ENCODE assay signal across 18 cellular contexts in genomic region chr4:138233313-138233712, GRCh38. TPM values are rescaled to one million over a fixed set of nuclear protein-coding genes. Genes with fewer than 3 reads are reported as not detected.
DNase-seq lines count a peak whose midpoint lies in the region; ATAC-seq, FAIRE-seq and TF ChIP-seq lines count a peak whose summit lies in the region.
"Had no signal": no experiment of that assay in that cellular context is flagged by ENCODE, and none has a peak within 500 bp of the region (broad histone marks: within the 10 kb centered on the region; RNA-seq: fewer than 3 reads in every experiment).

No MANE protein-coding gene starts in this region.

- H3K36me3 ChIP-seq in breast epithelium (no peaks in the 10 kb centered on the region), IMR-90 (ENCODE audit: control insufficient read depth, insufficient read depth, low read length) (peaks cover 14% of the 10 kb centered on the region), K562 (ENCODE audit: control insufficient read depth, insufficient read depth, low read length) (peaks cover 56% of the 10 kb centered on the region), spleen (no peaks in the 10 kb centered on the region)
- no peaks in the 10 kb centered on the region for H3K36me3 ChIP-seq in CD8-positive, alpha-beta T cell (ENCODE audit: insufficient read depth, low read length)

- H3K9me3 Mint-ChIP-seq in MCF 10A (ENCODE audit: unreplicated experiment) = no peaks in the 10 kb centered on the region
- no peaks in the 10 kb centered on the region for H3K9me3 Mint-ChIP-seq in CD8-positive, alpha-beta T cell

- no peak for TF ChIP-seq EP300 in K562 (IDR thresholded peaks at IDR 0.05; ENCODE audit: low read length)

- no peaks in the 10 kb centered on the region for H3K27me3 Mint-ChIP-seq in MCF 10A (ENCODE audit: insufficient read depth, unreplicated experiment)
- H3K27me3 Mint-ChIP-seq in CD8-positive, alpha-beta T cell (ENCODE audit: low read depth) = no peaks in the 10 kb centered on the region
- H3K27me3 Mint-ChIP-seq: B cell; CD8-positive, alpha-beta memory T cell had no signal

- TF ChIP-seq RAD21 in IMR-90 (IDR thresholded peaks at IDR 0.05; ENCODE audit: low read length) (no peak), K562 (CRISPR knock-in tag; conservative IDR thresholded peaks at IDR 0.05 in 1 of 2, IDR thresholded peaks at IDR 0.05 in 1 of 2) (no peak)

- no peaks in the 10 kb centered on the region for H3K4me1 ChIP-seq in breast epithelium
- H3K4me1 ChIP-seq in IMR-90 (ENCODE audit: control insufficient read depth, insufficient read depth, low read length) = peaks cover 7% of the 10 kb centered on the region
- H3K4me1 ChIP-seq in K562 (replicated peaks in 1 of 2; ENCODE audit: control insufficient read depth in 2 of 2, insufficient read depth in 2 of 2, low read length in 2 of 2) = peaks cover 0 to 15% of the 10 kb centered on the region in 2 experiments; a peak in 2 of 5 replicates
- H3K4me1 ChIP-seq in spleen = peaks cover 0 to 10% (median 3%) of the 10 kb centered on the region in 6 donors
- no peaks in the 10 kb centered on the region for H3K4me1 ChIP-seq in CD8-positive, alpha-beta T cell (ENCODE audit: insufficient read depth, low read length)

- CTCF ChIA-PET in MCF 10A (lab: Yijun Ruan, JAX) = interaction anchor here (1.1 to 1.4 kb wide), 2 partner anchors 26 to 39 kb away, joined by 3 to 7 read pairs; no protein-coding TSS in a partner anchor
- CTCF ChIA-PET in IMR-90 (lab: Yijun Ruan, JAX) = no interaction called here
- CTCF ChIA-PET in K562 (lab: Yijun Ruan, JAX; ENCODE audit: low intra/inter-chr PET ratio) = no interaction called here
- CTCF ChIA-PET in CD8-positive, alpha-beta T cell (lab: Charles Lee) = no interaction called here

- H3K9ac ChIP-seq in IMR-90 (ENCODE audit: low read depth, low read length) = no peak overlapping the region
- no peak overlapping the region for H3K9ac ChIP-seq in K562 (ENCODE audit: insufficient read depth in 1 of 2, low read depth in 2 of 2, low read length in 2 of 2)
- H3K9ac ChIP-seq: BLaER1 treated with 17β-estradiol and CSF1 and Interleukin-3, amounts not matched to agents 10 nM and 100 nM; GM23248 had no signal

- dilution Hi-C loops in IMR-90 (cut with HindIII; ENCODE audit: low sequenced_read_pairs, unreplicated experiment) = no loop called here

- no peaks in the 10 kb centered on the region for H3K27me3 ChIP-seq in breast epithelium
- H3K27me3 ChIP-seq in IMR-90 (ENCODE audit: control insufficient read depth, insufficient read depth, low read length) = no peaks in the 10 kb centered on the region
- no peaks in the 10 kb centered on the region for H3K27me3 ChIP-seq in K562 (ENCODE audit: control insufficient read depth in 2 of 2, insufficient read depth in 2 of 2, low read length in 2 of 2)
- no peaks in the 10 kb centered on the region for H3K27me3 ChIP-seq in spleen (replicated peaks in 1 of 7)
- H3K27me3 ChIP-seq in CD8-positive, alpha-beta T cell (ENCODE audit: insufficient read depth, low read length) = no peaks in the 10 kb centered on the region
- H3K27me3 ChIP-seq: BLaER1 treated with 17β-estradiol and CSF1 and Interleukin-3, amounts not matched to agents 10 nM and 100 nM had no signal

- no peak overlapping the region for H3K4me3 Mint-ChIP-seq in MCF 10A (ENCODE audit: unreplicated experiment)
- H3K4me3 Mint-ChIP-seq in CD8-positive, alpha-beta T cell = no peak overlapping the region
- H3K4me3 Mint-ChIP-seq: B cell; CD8-positive, alpha-beta memory T cell had no signal

- H3K23ac ChIP-seq in IMR-90 (ENCODE audit: low read depth, low read length) = no peak overlapping the region

- FAIRE-seq in K562 (lab: Jason Lieb, UNC) = no peak
- FAIRE-seq: D721Med, GM12892, GM18507 had no signal

- POLR2A ChIA-PET in MCF 10A (lab: Yijun Ruan, JAX) = interaction anchor here (1.2 to 7.8 kb wide), 4 partner anchors 9 to 45 kb away, joined by 3 to 40 read pairs (median 6); partner anchors contain the start of gene SLC7A11
- POLR2A ChIA-PET in IMR-90 (lab: Charles Lee; ENCODE audit: unreplicated experiment) = no interaction called here
- POLR2A ChIA-PET in K562 (lab: Yijun Ruan, JAX) = interaction anchor here (0.7 to 5.5 kb wide), 5 partner anchors 10 to 718 kb away, joined by 3 to 40 read pairs (median 3); partner anchors contain the start of gene SLC7A11
- POLR2A ChIA-PET in CD8-positive, alpha-beta T cell (lab: Charles Lee) = no interaction called here

- H3K56ac ChIP-seq in IMR-90 (ENCODE audit: extremely low read depth, insufficient read depth, low read length) = no peak overlapping the region

- no peak for TF ChIP-seq POLR2A in breast epithelium (IDR thresholded peaks at IDR 0.05)
- TF ChIP-seq POLR2A in IMR-90 (IDR thresholded peaks at IDR 0.05; ENCODE audit: low read depth, low read length) = no peak
- TF ChIP-seq POLR2A in K562 (conservative IDR thresholded peaks at IDR 0.05) = peak; percentile 53; the same call in 1 of the 2 replicates
- no peak for TF ChIP-seq POLR2A in spleen (IDR thresholded peaks at IDR 0.05)

- intact Hi-C loops in MCF 10A (cut with micrococcal nuclease) (no loop called here), breast epithelium (cut with DNase I; ENCODE audit: low total_unique reads) (no loop called here), IMR-90 (cut with micrococcal nuclease) (no loop called here), K562 (cut with micrococcal nuclease) (no loop called here), spleen (cut with DNase I; ENCODE audit: low total_unique reads) (no loop called here)
- intact Hi-C loops in CD8-positive, alpha-beta T cell (cut with DNase I, micrococcal nuclease) = no loop called here

- in situ Hi-C loops in IMR-90 (cut with MboI; ENCODE audit: low sequenced_read_pairs) (no loop called here), K562 (cut with MboI) (no loop called here)

- peak overlapping the region; percentile 81 for H2BK120ac ChIP-seq in IMR-90 (ENCODE audit: low read depth, low read length)

- no peak overlapping the region for H3K27ac ChIP-seq in breast epithelium
- H3K27ac ChIP-seq in IMR-90 (ENCODE audit: insufficient read depth, low read length) = peak overlapping the region; percentile 40; the same call in 1 of the 2 replicates
- H3K27ac ChIP-seq in K562 (ENCODE audit: extremely low read depth, low read depth, low read length) = no peak overlapping the region
- no peak overlapping the region for H3K27ac ChIP-seq in spleen
- H3K27ac ChIP-seq in CD8-positive, alpha-beta T cell (ENCODE audit: low read depth, low read length) = no peak overlapping the region
- H3K27ac ChIP-seq: 22Rv1; BLaER1 treated with 17β-estradiol and CSF1 and Interleukin-3, amounts not matched to agents 10 nM and 100 nM had no signal

- peak overlapping the region; percentile 85; the same call in 1 of the 3 replicates for H2BK15ac ChIP-seq in IMR-90 (ENCODE audit: low read depth, low read length)

- BruUV-seq in MCF 10A (replicated peaks; lab: Mats Ljungman, UMichigan) = no TSS peak
- no TSS peak for BruUV-seq in IMR-90 (replicated peaks; lab: Mats Ljungman, UMichigan)
- no TSS peak for BruUV-seq in K562 (replicated peaks; lab: Mats Ljungman, UMichigan)

- ATAC-seq in IMR-90 (ENCODE audit: low read depth) = no peak
- ATAC-seq in K562 = no peak
- no peak for ATAC-seq in CD8-positive, alpha-beta T cell

- 97% methylated on average over 6 of the region's 9 CpGs; no CpG with 5 or more reads in 1 of the 2 experiments for WGBS in IMR-90 (ENCODE audit: extremely low coverage in 2 of 2, insufficient read length in 1 of 2), 2 experiments
- 93% methylated on average over 9 of the region's 9 CpGs for WGBS in K562 (ENCODE audit: insufficient coverage, low coverage, missing lambda C conversion rate)
- WGBS in spleen, 5 donors = 86 to 99% (median 88%) methylated on average over 9 of the region's 9 CpGs

- H3K4me2 ChIP-seq in IMR-90 (ENCODE audit: low read depth, low read length) (no peak overlapping the region), K562 (ENCODE audit: insufficient read depth, low read length) (no peak overlapping the region)
- H3K4me2 ChIP-seq: BLaER1 treated with 17β-estradiol and CSF1 and Interleukin-3, amounts not matched to agents 10 nM and 100 nM had no signal

- 0 out of 2 replicates have a peak overlapping the region, but pooled peaks have one; percentile 50 for H3K14ac ChIP-seq in IMR-90 (replicated peaks; ENCODE audit: low read depth, low read length)

- H3K4me1 Mint-ChIP-seq in MCF 10A (ENCODE audit: insufficient read depth, unreplicated experiment) = peaks cover 33% of the 10 kb centered on the region
- no peaks in the 10 kb centered on the region for H3K4me1 Mint-ChIP-seq in CD8-positive, alpha-beta T cell (ENCODE audit: low read depth)
- H3K4me1 Mint-ChIP-seq: B cell; CD8-positive, alpha-beta memory T cell had no signal

- peaks cover 54% of the 10 kb centered on the region for H3K36me3 Mint-ChIP-seq in MCF 10A (ENCODE audit: insufficient read depth, unreplicated experiment)
- no peaks in the 10 kb centered on the region for H3K36me3 Mint-ChIP-seq in CD8-positive, alpha-beta T cell
- H3K36me3 Mint-ChIP-seq: CD8-positive, alpha-beta memory T cell had no signal

- peak overlapping the region; percentile 44; the same call in 1 of the 2 replicates for H4K5ac ChIP-seq in IMR-90 (ENCODE audit: low read depth, low read length)

- peak overlapping the region; percentile 13; the same call in 1 of the 2 replicates for H4K91ac ChIP-seq in IMR-90 (ENCODE audit: insufficient read depth, low read depth, low read length)

- H3K9me3 ChIP-seq in breast epithelium (no peaks in the 10 kb centered on the region), IMR-90 (ENCODE audit: control insufficient read depth, insufficient read depth, low read length) (no peaks in the 10 kb centered on the region), K562 (replicated peaks; ENCODE audit: control insufficient read depth, insufficient read depth, low read depth, low read length) (no peaks in the 10 kb centered on the region), spleen (no peaks in the 10 kb centered on the region)
- H3K9me3 ChIP-seq in CD8-positive, alpha-beta T cell (ENCODE audit: low read length) = no peaks in the 10 kb centered on the region
- H3K9me3 ChIP-seq: BLaER1 treated with 17β-estradiol and CSF1 and Interleukin-3, amounts not matched to agents 10 nM and 100 nM; HAP-1 had no signal

- DNase-seq in MCF 10A (ENCODE audit: unreplicated experiment) = no peak
- no peak for DNase-seq in breast epithelium (ENCODE audit: low spot score in 2 of 2)
- no peak for DNase-seq in IMR-90
- no peak for DNase-seq in K562 (ENCODE audit: extremely low read depth in 1 of 4, low spot score in 3 of 4)
- DNase-seq in spleen = peak; percentile 20
- no peak for DNase-seq in KG1 (lab: John Stamatoyannopoulos, UW)
- DNase-seq in CD8-positive, alpha-beta T cell = no peak
- DNase-seq in activated CD8-positive, alpha-beta memory T cell treated with anti-CD3 and anti-CD28 coated beads, Interleukin-2, amount 50 U/mL, for 4 hours = no peak
- DNase-seq: CD8-positive, alpha-beta memory T cell; COR-L47; GM23248 had no signal

- H2BK20ac ChIP-seq in IMR-90 (ENCODE audit: low read depth, low read length) = peak overlapping the region; percentile 46

- 0 out of 2 replicates have a peak overlapping the region, but pooled peaks have one; percentile 12 for H2AK5ac ChIP-seq in IMR-90 (ENCODE audit: low read depth, low read length)

- peak overlapping the region; percentile 94 for H2BK5ac ChIP-seq in IMR-90 (ENCODE audit: low read depth, low read length, poor library complexity, severe bottlenecking)

- peaks cover 74% of the 10 kb centered on the region for H3K79me2 ChIP-seq in K562 (ENCODE audit: control insufficient read depth, insufficient read depth, low read length)

- no peak overlapping the region for H2AFZ ChIP-seq in IMR-90 (replicated peaks; ENCODE audit: low read length, poor library complexity)
- no peak overlapping the region for H2AFZ ChIP-seq in K562 (ENCODE audit: low read depth, low read length)
- H2AFZ ChIP-seq: GM23248 had no signal

- peak overlapping the region; percentile 62; the same call in 1 of the 2 replicates for H3K4ac ChIP-seq in IMR-90 (ENCODE audit: low read depth, low read length)

- H3K9me1 ChIP-seq in IMR-90 (ENCODE audit: insufficient read depth, low read length) = peaks cover 3% of the 10 kb centered on the region
- no peaks in the 10 kb centered on the region for H3K9me1 ChIP-seq in K562 (ENCODE audit: control insufficient read depth, insufficient read depth, low read length)

- TF ChIP-seq CTCF in MCF 10A (IDR thresholded peaks at IDR 0.05; ENCODE audit: unreplicated experiment) (no peak), breast epithelium (IDR thresholded peaks at IDR 0.05) (no peak), IMR-90 (conservative IDR thresholded peaks at IDR 0.05; ENCODE audit: low read depth, low read length) (no peak), K562 (IDR thresholded peaks at IDR 0.05 in 2 of 3, conservative IDR thresholded peaks at IDR 0.05 in 1 of 3; ENCODE audit: insufficient read depth in 2 of 3, low read depth in 1 of 3, low read length in 3 of 3) (no peak), spleen (IDR thresholded peaks at IDR 0.05 in 8 of 11, conservative IDR thresholded peaks at IDR 0.05 in 3 of 11) (no peak)
- TF ChIP-seq CTCF in CD8-positive, alpha-beta T cell (IDR thresholded peaks at IDR 0.05) = no peak

- no peak overlapping the region for H3K4me3 ChIP-seq in breast epithelium
- no peak overlapping the region for H3K4me3 ChIP-seq in IMR-90 (ENCODE audit: insufficient read depth, low read depth, low read length)
- H3K4me3 ChIP-seq in K562 = no peak overlapping the region
- no peak overlapping the region for H3K4me3 ChIP-seq in spleen
- H3K4me3 ChIP-seq in CD8-positive, alpha-beta T cell (ENCODE audit: low read depth, low read length) = no peak overlapping the region
- H3K4me3 ChIP-seq: BLaER1 treated with 17β-estradiol and CSF1 and Interleukin-3, amounts not matched to agents 10 nM and 100 nM; GM23248; HAP-1 had no signal

- peak overlapping the region; percentile 82; the same call in 1 of the 2 replicates for H3K18ac ChIP-seq in IMR-90 (ENCODE audit: low read depth, low read length)

- H2AK9ac ChIP-seq in IMR-90 (replicated peaks; ENCODE audit: low read depth, low read length, poor library complexity) = no peak overlapping the region

- peak overlapping the region; percentile 67 for H3K27ac Mint-ChIP-seq in MCF 10A (ENCODE audit: low read depth, unreplicated experiment)
- H3K27ac Mint-ChIP-seq in CD8-positive, alpha-beta T cell = no peak overlapping the region
- H3K27ac Mint-ChIP-seq: B cell; CD8-positive, alpha-beta memory T cell had no signal

- H3K79me1 ChIP-seq in IMR-90 (ENCODE audit: low read depth in 1 of 2, low read length in 2 of 2) = peaks cover 15 to 35% of the 10 kb centered on the region in 2 experiments

- peak overlapping the region; percentile 45 to 75; a peak in 2 of 4 replicates for H4K8ac ChIP-seq in IMR-90 (ENCODE audit: low read depth in 2 of 2, low read length in 2 of 2)

- H4K20me1 ChIP-seq in IMR-90 (ENCODE audit: insufficient read depth, low read length) (no peaks in the 10 kb centered on the region), K562 (replicated peaks; ENCODE audit: control insufficient read depth, insufficient read depth, low read length) (no peaks in the 10 kb centered on the region; the same call in 1 of the 2 replicates)
- H4K20me1 ChIP-seq: BLaER1 treated with 17β-estradiol and CSF1 and Interleukin-3, amounts not matched to agents 10 nM and 100 nM had no signal

RNA-seq across cellular contexts. Expression of gene SLC7A11, which starts 8.8 kb away (rescaled TPM):
- total RNA-seq in MCF 10A (2022) (103 and 153 TPM in 2 replicates), breast epithelium (1 to 10 TPM in 2 of 3 donors, under 1 TPM in 1; 0.16 to 1.9 (median 1.3) TPM), IMR-90 (2012; rRNA removed) (24.7 and 35.6 TPM in 2 replicates), K562 (2014; rRNA removed) (13.0 and 13.1 TPM in 2 replicates), K562 (2014; rRNA removed; fragmentation: Illumina TruSeq; extraction: Trizol) (26.1 and 37.6 TPM in 2 replicates), K562 (2015; rRNA removed; fragmentation: Illumina TruSeq; extraction: Trizol) (3.5 and 4.5 TPM in 2 replicates), K562 (2021) (13.1 and 15.4 TPM in 2 replicates), spleen (1 to 10 TPM in 2 of 7 donors, under 1 TPM in 5; 0.33 to 2.1 (median 0.92) TPM)
- polyA plus RNA-seq in IMR-90 (2012; rRNA removed) (5.6 and 8.3 TPM in 2 replicates), K562 (2011; rRNA removed) (13.9 and 18.6 TPM in 2 replicates), K562 (2014; fragmentation: Illumina TruSeq; extraction: Trizol) (16.4 and 16.5 TPM in 2 replicates), K562 (2014; fragmentation: Nextera tagmentation; extraction: Ambion mirVana) (1 to 10 TPM; 4.7 to 9.1 TPM), K562 (2014; rRNA removed) (11.5 and 13.5 TPM in 2 replicates), spleen (under 1 TPM; 0.13 to 0.39 (median 0.27) TPM)
- 1.1 and 1.5 TPM in 2 replicates for polyA plus RNA-seq in IMR-90 (2012; cell fraction: cytosol; rRNA removed)
- polyA plus RNA-seq in IMR-90 (2012; cell fraction: nucleus; rRNA removed; ENCODE audit: low replicate concordance) = 1.2 and 14.0 TPM in 2 replicates
- 27.5 and 76.5 TPM in 2 replicates for total RNA-seq in K562 (2011; cell fraction: chromatin; rRNA removed; ENCODE audit: low replicate concordance)
- total RNA-seq in K562 (2011; cell fraction: nucleolus; rRNA removed) = 16.5 and 25.1 TPM in 2 replicates
- total RNA-seq in K562 (2011; cell fraction: nucleoplasm; rRNA removed) = 48.4 and 73.4 TPM in 2 replicates
- polyA plus RNA-seq in K562 (2011; cell fraction: cytosol; rRNA removed) = 2.3 and 9.1 TPM in 2 replicates
- 9.7 and 19.0 TPM in 2 replicates for polyA plus RNA-seq in K562 (2011; cell fraction: nucleus; rRNA removed)
- polyA plus RNA-seq in K562 (2012) = 4.8 and 19.7 TPM in 2 replicates
- polyA minus RNA-seq in K562 (2011; rRNA and poly(A)+ RNA removed) = 25.7 and 42.3 TPM in 2 replicates
- polyA minus RNA-seq in K562 (2011; cell fraction: cytosol; rRNA and poly(A)+ RNA removed) = 11.0 and 17.2 TPM in 2 replicates
- polyA minus RNA-seq in K562 (2011; cell fraction: nucleus; rRNA and poly(A)+ RNA removed) = 18.3 and 53.0 TPM in 2 replicates
- total RNA-seq in CD8-positive, alpha-beta T cell = not detected
- polyA plus RNA-seq: CD8-positive, alpha-beta memory T cell had no signal

Comparison
In these comparisons a context has a peak if more than half of its experiments do, and no peak if none do; other contexts are left out.
1. POLR2A ChIA-PET loops: an anchor here in MCF 10A (1.2 to 7.8 kb wide) and K562 (0.7 to 5.5 kb wide); none called in IMR-90 and CD8-positive, alpha-beta T cell.